In the genomic region with DNA sequence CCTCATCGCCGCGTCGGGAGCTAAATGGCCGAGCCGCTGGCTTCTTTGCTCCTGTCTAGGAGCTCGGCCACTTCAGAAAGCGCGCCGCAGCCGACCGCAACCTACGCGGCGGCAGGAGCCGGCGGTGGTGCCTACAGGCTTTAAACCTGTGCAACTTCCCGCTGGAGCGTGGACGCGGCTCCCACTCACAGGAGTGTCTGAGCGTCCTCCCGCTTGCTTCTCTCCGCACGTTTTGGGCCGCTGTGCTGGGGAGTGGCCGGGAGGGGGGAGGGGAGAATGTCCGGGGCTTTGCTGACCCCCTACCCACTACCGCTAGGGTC, we compare ENCODE assay signal across 9 cellular contexts. TPM values are rescaled to one million over a fixed set of nuclear protein-coding genes. Genes with fewer than 3 reads are reported as not detected.
A peak's percentile ranks its signal among the peaks of the same experiment; 100 is the strongest.
DNase-seq lines count a peak whose midpoint lies in the region; ATAC-seq and TF ChIP-seq lines count a peak whose summit lies in the region.
"Had no signal": no experiment of that assay in that cellular context is flagged by ENCODE, and none has a peak within 500 bp of the region (broad histone marks: within the 10 kb centered on the region; RNA-seq: fewer than 3 reads in every experiment).

No MANE protein-coding gene starts in this region.

- peaks cover 6% of the 10 kb centered on the region for H3K4me1 Mint-ChIP-seq in activated T-cell treated with anti-CD3 and anti-CD28 coated beads, Interleukin-2, amount 50 U/mL, for 4 hours (ENCODE audit: low read depth)
- no peaks in the 10 kb centered on the region for H3K4me1 Mint-ChIP-seq in central memory CD8-positive, alpha-beta T cell

- H3K36me3 Mint-ChIP-seq in activated T-cell treated with anti-CD3 and anti-CD28 coated beads, Interleukin-2, amount 50 U/mL, for 4 hours (ENCODE audit: insufficient read depth): no peaks in the 10 kb centered on the region
- H3K36me3 Mint-ChIP-seq in central memory CD8-positive, alpha-beta T cell (ENCODE audit: insufficient read depth): peaks cover 2% of the 10 kb centered on the region

- peaks cover 30% of the 10 kb centered on the region for H3K27me3 Mint-ChIP-seq in activated T-cell treated with anti-CD3 and anti-CD28 coated beads, Interleukin-2, amount 50 U/mL, for 4 hours (ENCODE audit: low read depth)
- peaks cover 46% of the 10 kb centered on the region for H3K27me3 Mint-ChIP-seq in central memory CD8-positive, alpha-beta T cell

- TF ChIP-seq POLR2A in tibial nerve (IDR thresholded peaks at IDR 0.05): no peak

- H3K27ac ChIP-seq in lower lobe of right lung (no peak overlapping the region), tibial nerve (peak overlapping the region in 3 of 4 donors; percentile 56 to 86 (median 60))

- ATAC-seq in activated T-cell treated with anti-CD3 and anti-CD28 coated beads, Interleukin-2, amount 50 U/mL, for 4 hours: peak in 1 of 2 donors; percentile 12
- ATAC-seq in central memory CD8-positive, alpha-beta T cell (replicated peaks; ENCODE audit: extremely low read depth, poor library complexity, severe bottlenecking): peak; percentile 12
- ATAC-seq in lower lobe of right lung: peak; percentile 30 to 48
- ATAC-seq in GM21390 (IDR thresholded peaks at IDR 0.05; ENCODE audit: unreplicated experiment): no peak
- ATAC-seq in HG02884 (IDR thresholded peaks at IDR 0.05; ENCODE audit: unreplicated experiment): no peak

- intact Hi-C loops in lower lobe of right lung (cut with DNase I): no loop called here

- H3K4me3 ChIP-seq in lower lobe of right lung (peak overlapping the region; percentile 46), tibial nerve (peak overlapping the region; percentile 18 to 64 (median 31))

- H3K27me3 ChIP-seq in lower lobe of right lung (ENCODE audit: low read depth): peaks cover 10% of the 10 kb centered on the region
- H3K27me3 ChIP-seq in tibial nerve: peaks cover 0 to 44% of the 10 kb centered on the region in 2 donors

- H3K4me3 Mint-ChIP-seq in activated T-cell treated with anti-CD3 and anti-CD28 coated beads, Interleukin-2, amount 50 U/mL, for 4 hours: peak overlapping the region; percentile 35
- peak overlapping the region; percentile 72 for H3K4me3 Mint-ChIP-seq in central memory CD8-positive, alpha-beta T cell

- no peak for TF ChIP-seq EP300 in tibial nerve (IDR thresholded peaks at IDR 0.05)

- no peak for DNase-seq in activated T-cell treated with anti-CD3 and anti-CD28 coated beads, Interleukin-2, amount 50 U/mL, for 4 hours
- DNase-seq in activated T-cell treated with anti-CD3 and anti-CD28 coated beads, Interleukin-2, amount 50 U/mL, for 1 hour: no peak
- DNase-seq in central memory CD8-positive, alpha-beta T cell (ENCODE audit: low spot score in 2 of 2): no peak
- DNase-seq in lower lobe of right lung: no peak
- no peak for DNase-seq in tibial nerve (ENCODE audit: low spot score in 2 of 2)
- DNase-seq in NCI-H2029 treated with DMSO at 0.1 percent for 48 hours (lab: John Stamatoyannopoulos, UW): no peak
- DNase-seq: DMS79 had no signal

- H3K9me3 ChIP-seq in lower lobe of right lung: no peaks in the 10 kb centered on the region
- no peaks in the 10 kb centered on the region for H3K9me3 ChIP-seq in tibial nerve

- no peaks in the 10 kb centered on the region for H3K36me3 ChIP-seq in lower lobe of right lung
- H3K36me3 ChIP-seq in tibial nerve: no peaks in the 10 kb centered on the region

- H3K27ac Mint-ChIP-seq in central memory CD8-positive, alpha-beta T cell (ENCODE audit: low read depth): no peak overlapping the region

- WGBS in tibial nerve, 2 donors: 17 to 69% methylated on average over 1 to 29 of the region's 29 CpGs

- no peaks in the 10 kb centered on the region for H3K4me1 ChIP-seq in lower lobe of right lung
- H3K4me1 ChIP-seq in tibial nerve: peaks cover 0 to 10% (median 0%) of the 10 kb centered on the region in 4 donors

- no peak for TF ChIP-seq CTCF in lower lobe of right lung (IDR thresholded peaks at IDR 0.05)
- TF ChIP-seq CTCF in tibial nerve (IDR thresholded peaks at IDR 0.05): no peak

- H3K9me3 Mint-ChIP-seq in activated T-cell treated with anti-CD3 and anti-CD28 coated beads, Interleukin-2, amount 50 U/mL, for 4 hours: no peaks in the 10 kb centered on the region
- no peaks in the 10 kb centered on the region for H3K9me3 Mint-ChIP-seq in central memory CD8-positive, alpha-beta T cell

RNA-seq across cellular contexts. Expression of gene NHSL2, which starts 1.0 kb away (rescaled TPM):
- total RNA-seq in activated T-cell treated with anti-CD3 and anti-CD28 coated beads, Interleukin-2, amount 50 U/mL, for 4 hours: under 1 TPM; 0.30 to 0.65 (median 0.32) TPM
- total RNA-seq in lower lobe of right lung: 12.7 TPM
- total RNA-seq in tibial nerve: 10 to 100 TPM; 16.2 to 26.5 (median 23.0) TPM

Comparison
In these comparisons a context has a peak if more than half of its experiments do, and no peak if none do; other contexts are left out.
1. ATAC-seq: peak in central memory CD8-positive, alpha-beta T cell (single experiment) and lower lobe of right lung (2 of 2); none in GM21390 (single experiment) and HG02884 (single experiment).